1 cellular context compared by ENCODE assay signal in the genomic region with DNA sequence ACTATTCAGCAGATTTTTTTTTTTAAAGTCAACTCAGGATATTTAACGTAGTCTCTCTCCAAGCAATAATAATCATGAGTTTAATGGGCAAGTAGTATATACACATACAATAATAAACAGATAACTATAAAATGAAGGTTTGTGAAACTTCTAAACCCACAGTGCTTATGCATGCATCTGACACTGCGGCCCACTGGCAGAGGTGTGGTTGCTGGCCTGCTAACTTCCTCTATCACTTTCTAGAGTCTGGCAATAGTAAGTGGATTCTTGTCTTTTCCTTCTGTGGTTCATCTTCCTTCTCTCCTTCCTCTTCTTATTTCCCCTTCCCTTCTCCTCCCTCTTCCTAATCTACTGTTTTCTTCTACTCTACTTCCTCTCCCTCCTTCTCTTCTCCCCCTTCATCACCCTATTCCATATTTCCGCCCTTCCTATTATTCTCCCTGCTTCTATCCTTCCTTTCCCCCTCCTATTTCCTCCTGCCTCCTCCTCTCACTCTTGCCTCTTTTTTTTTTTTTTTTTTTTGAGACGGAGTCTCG.
TF ChIP-seq lines count a peak whose summit lies in the region.

No MANE protein-coding gene starts in this region.

TF ChIP-seq in GM23338, 12 proteins besides CTCF, POLR2A, EP300 and RAD21 (continued from another document):
- TF ChIP-seq, protein P1, sequence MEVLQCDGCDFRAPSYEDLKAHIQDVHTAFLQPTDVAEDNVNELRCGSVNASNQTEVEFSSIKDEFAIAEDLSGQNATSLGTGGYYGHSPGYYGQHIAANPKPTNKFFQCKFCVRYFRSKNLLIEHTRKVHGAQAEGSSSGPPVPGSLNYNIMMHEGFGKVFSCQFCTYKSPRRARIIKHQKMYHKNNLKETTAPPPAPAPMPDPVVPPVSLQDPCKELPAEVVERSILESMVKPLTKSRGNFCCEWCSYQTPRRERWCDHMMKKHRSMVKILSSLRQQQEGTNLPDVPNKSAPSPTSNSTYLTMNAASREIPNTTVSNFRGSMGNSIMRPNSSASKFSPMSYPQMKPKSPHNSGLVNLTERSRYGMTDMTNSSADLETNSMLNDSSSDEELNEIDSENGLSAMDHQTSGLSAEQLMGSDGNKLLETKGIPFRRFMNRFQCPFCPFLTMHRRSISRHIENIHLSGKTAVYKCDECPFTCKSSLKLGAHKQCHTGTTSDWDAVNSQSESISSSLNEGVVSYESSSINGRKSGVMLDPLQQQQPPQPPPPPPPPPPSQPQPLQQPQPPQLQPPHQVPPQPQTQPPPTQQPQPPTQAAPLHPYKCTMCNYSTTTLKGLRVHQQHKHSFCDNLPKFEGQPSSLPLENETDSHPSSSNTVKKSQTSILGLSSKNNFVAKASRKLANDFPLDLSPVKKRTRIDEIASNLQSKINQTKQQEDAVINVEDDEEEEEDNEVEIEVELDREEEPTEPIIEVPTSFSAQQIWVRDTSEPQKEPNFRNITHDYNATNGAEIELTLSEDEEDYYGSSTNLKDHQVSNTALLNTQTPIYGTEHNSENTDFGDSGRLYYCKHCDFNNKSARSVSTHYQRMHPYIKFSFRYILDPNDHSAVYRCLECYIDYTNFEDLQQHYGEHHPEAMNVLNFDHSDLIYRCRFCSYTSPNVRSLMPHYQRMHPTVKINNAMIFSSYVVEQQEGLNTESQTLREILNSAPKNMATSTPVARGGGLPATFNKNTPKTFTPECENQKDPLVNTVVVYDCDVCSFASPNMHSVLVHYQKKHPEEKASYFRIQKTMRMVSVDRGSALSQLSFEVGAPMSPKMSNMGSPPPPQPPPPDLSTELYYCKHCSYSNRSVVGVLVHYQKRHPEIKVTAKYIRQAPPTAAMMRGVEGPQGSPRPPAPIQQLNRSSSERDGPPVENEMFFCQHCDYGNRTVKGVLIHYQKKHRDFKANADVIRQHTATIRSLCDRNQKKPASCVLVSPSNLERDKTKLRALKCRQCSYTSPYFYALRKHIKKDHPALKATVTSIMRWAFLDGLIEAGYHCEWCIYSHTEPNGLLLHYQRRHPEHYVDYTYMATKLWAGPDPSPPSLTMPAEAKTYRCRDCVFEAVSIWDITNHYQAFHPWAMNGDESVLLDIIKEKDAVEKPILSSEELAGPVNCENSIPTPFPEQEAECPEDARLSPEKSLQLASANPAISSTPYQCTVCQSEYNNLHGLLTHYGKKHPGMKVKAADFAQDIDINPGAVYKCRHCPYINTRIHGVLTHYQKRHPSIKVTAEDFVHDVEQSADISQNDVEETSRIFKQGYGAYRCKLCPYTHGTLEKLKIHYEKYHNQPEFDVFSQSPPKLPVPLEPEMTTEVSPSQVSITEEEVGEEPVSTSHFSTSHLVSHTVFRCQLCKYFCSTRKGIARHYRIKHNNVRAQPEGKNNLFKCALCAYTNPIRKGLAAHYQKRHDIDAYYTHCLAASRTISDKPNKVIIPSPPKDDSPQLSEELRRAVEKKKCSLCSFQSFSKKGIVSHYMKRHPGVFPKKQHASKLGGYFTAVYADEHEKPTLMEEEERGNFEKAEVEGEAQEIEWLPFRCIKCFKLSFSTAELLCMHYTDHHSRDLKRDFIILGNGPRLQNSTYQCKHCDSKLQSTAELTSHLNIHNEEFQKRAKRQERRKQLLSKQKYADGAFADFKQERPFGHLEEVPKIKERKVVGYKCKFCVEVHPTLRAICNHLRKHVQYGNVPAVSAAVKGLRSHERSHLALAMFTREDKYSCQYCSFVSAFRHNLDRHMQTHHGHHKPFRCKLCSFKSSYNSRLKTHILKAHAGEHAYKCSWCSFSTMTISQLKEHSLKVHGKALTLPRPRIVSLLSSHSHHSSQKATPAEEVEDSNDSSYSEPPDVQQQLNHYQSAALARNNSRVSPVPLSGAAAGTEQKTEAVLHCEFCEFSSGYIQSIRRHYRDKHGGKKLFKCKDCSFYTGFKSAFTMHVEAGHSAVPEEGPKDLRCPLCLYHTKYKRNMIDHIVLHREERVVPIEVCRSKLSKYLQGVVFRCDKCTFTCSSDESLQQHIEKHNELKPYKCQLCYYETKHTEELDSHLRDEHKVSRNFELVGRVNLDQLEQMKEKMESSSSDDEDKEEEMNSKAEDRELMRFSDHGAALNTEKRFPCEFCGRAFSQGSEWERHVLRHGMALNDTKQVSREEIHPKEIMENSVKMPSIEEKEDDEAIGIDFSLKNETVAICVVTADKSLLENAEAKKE (CRISPR knock-in tag; IDR thresholded peaks at IDR 0.05) = no peak
- TF ChIP-seq, protein P2, sequence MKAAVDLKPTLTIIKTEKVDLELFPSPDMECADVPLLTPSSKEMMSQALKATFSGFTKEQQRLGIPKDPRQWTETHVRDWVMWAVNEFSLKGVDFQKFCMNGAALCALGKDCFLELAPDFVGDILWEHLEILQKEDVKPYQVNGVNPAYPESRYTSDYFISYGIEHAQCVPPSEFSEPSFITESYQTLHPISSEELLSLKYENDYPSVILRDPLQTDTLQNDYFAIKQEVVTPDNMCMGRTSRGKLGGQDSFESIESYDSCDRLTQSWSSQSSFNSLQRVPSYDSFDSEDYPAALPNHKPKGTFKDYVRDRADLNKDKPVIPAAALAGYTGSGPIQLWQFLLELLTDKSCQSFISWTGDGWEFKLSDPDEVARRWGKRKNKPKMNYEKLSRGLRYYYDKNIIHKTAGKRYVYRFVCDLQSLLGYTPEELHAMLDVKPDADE (IDR thresholded peaks at IDR 0.05) = no peak
- TF ChIP-seq STAT1 (IDR thresholded peaks at IDR 0.05; ENCODE audit: unreplicated experiment) (no peak), ZNF331 (CRISPR knock-in tag; IDR thresholded peaks at IDR 0.05; ENCODE audit: low read depth) (no peak)
